8 cellular contexts compared by ENCODE assay signal in the genomic region with DNA sequence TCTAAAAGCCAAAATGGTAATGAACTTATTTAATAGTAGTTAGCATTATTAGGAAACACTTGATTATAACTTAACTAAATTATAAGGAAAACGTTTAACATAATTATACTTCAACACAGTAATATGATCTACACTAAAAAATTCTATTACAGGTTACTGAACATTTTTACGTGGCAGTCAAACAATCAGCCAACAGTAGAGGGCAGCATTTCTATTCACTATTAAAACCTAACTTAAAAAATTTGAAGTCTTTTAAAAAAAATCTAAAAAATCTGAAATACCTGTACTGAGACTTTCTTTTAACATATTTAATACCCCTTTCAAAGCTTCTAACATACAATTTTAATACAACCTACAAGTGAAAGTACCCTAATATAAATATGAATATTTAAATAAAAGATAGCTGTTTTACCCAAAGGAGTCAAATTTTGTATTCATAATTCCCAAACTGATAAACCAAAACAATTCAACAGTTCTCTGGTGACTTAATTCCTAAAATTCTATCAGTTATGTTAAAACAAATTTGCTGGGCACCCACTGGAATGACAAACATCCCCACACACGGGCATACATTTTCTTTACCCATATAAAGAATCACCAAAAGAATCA. TPM values are rescaled to one million over a fixed set of nuclear protein-coding genes. Genes with fewer than 3 reads are reported as not detected.
DNase-seq lines count a peak whose midpoint lies in the region; ATAC-seq and TF ChIP-seq lines count a peak whose summit lies in the region.

No MANE protein-coding gene starts in this region.

- H3K4me1 Mint-ChIP-seq in CD4-positive, alpha-beta memory T cell = peaks cover 36 to 65% (median 55%) of the 10 kb centered on the region in 4 donors
- H3K4me1 Mint-ChIP-seq in type B pancreatic cell (ENCODE audit: unreplicated experiment) = peaks cover 33% of the 10 kb centered on the region

- in situ Hi-C loops in astrocyte of the spinal cord (cut with HindIII; ENCODE audit: low sequenced_read_pairs) = no loop called here

- H3K4me1 ChIP-seq in CD4-positive, alpha-beta memory T cell (ENCODE audit: insufficient read depth, low read length) = peaks cover 41% of the 10 kb centered on the region
- no peaks in the 10 kb centered on the region for H3K4me1 ChIP-seq in left lung

- no peaks in the 10 kb centered on the region for H3K27me3 ChIP-seq in CD4-positive, alpha-beta memory T cell (ENCODE audit: insufficient read depth, low read length)
- H3K27me3 ChIP-seq in left lung = no peaks in the 10 kb centered on the region

- no peaks in the 10 kb centered on the region for H3K27me3 Mint-ChIP-seq in CD4-positive, alpha-beta memory T cell
- no peaks in the 10 kb centered on the region for H3K27me3 Mint-ChIP-seq in type B pancreatic cell

- peaks cover under 1 to 6% of the 10 kb centered on the region in 2 donors for H3K36me3 Mint-ChIP-seq in CD4-positive, alpha-beta memory T cell
- peaks cover 18% of the 10 kb centered on the region for H3K36me3 Mint-ChIP-seq in type B pancreatic cell

- peak overlapping the region in 1 of 7 donors; percentile 42 for H3K27ac Mint-ChIP-seq in CD4-positive, alpha-beta memory T cell
- H3K27ac Mint-ChIP-seq in type B pancreatic cell = no peak overlapping the region

- TF ChIP-seq CTCF in GM20000 (IDR thresholded peaks at IDR 0.05; ENCODE audit: extremely low read depth, missing control alignments) = peak; percentile 4
- peak; percentile 63 for TF ChIP-seq CTCF in astrocyte of the spinal cord (IDR thresholded peaks at IDR 0.05; ENCODE audit: low read depth, low read length)
- peak; percentile 50 to 52 for TF ChIP-seq CTCF in left lung (IDR thresholded peaks at IDR 0.05)
- TF ChIP-seq CTCF in type B pancreatic cell (conservative IDR thresholded peaks at IDR 0.05) = peak; percentile 90

- POLR2A ChIA-PET in CD4-positive, alpha-beta memory T cell (lab: Charles Lee; ENCODE audit: partially characterized antibody) = no interaction called here

- H3K9me3 Mint-ChIP-seq in CD4-positive, alpha-beta memory T cell = no peaks in the 10 kb centered on the region
- no peaks in the 10 kb centered on the region for H3K9me3 Mint-ChIP-seq in type B pancreatic cell

- intact Hi-C loops in CD4-positive, alpha-beta memory T cell (cut with micrococcal nuclease) = loop anchor here (1.0 kb wide), 2 partner anchors 197 to 253 kb away; no protein-coding TSS in a partner anchor
- intact Hi-C loops in left lung (cut with DNase I) = loop anchor here in 1 of 2 donors (5.0 kb wide), 1 partner anchor 255 kb away; no protein-coding TSS in a partner anchor

- CTCF ChIA-PET in CD4-positive, alpha-beta memory T cell (lab: Charles Lee; ENCODE audit: partially characterized antibody) = interaction anchor here (0.9 to 4.3 kb wide), 22 partner anchors 8 to 271 kb away, joined by 3 to 69 read pairs (median 4); no protein-coding TSS in a partner anchor

- H3K4me3 Mint-ChIP-seq in CD4-positive, alpha-beta memory T cell = no peak overlapping the region
- H3K4me3 Mint-ChIP-seq in type B pancreatic cell = no peak overlapping the region

- H3K9me3 ChIP-seq in CD4-positive, alpha-beta memory T cell (ENCODE audit: control insufficient read depth in 1 of 2, low read length in 2 of 2) = no peaks in the 10 kb centered on the region
- H3K9me3 ChIP-seq in left lung = no peaks in the 10 kb centered on the region

- no peaks in the 10 kb centered on the region for H3K36me3 ChIP-seq in CD4-positive, alpha-beta memory T cell (ENCODE audit: insufficient read depth, low read length)
- H3K36me3 ChIP-seq in left lung = peaks cover 0 to 4% of the 10 kb centered on the region in 2 donors

- DNase-seq in CD4-positive, alpha-beta memory T cell = peak in 4 of 5 donors; percentile 37 to 48 (median 42)
- peak; percentile 16 for DNase-seq in GM20000 (ENCODE audit: low spot score)
- DNase-seq in NCI-H82 treated with DMSO at 0.1 percent for 48 hours (lab: John Stamatoyannopoulos, UW; ENCODE audit: unreplicated experiment) = peak; percentile 18
- peak; percentile 74 for DNase-seq in astrocyte of the spinal cord (ENCODE audit: low read depth, low spot score)
- no peak for DNase-seq in left lung
- DNase-seq in type B pancreatic cell (ENCODE audit: extremely low spot score, unreplicated experiment) = no peak

- no peak overlapping the region for H3K27ac ChIP-seq in CD4-positive, alpha-beta memory T cell (ENCODE audit: low read depth, low read length)
- no peak overlapping the region for H3K27ac ChIP-seq in left lung

- H3K4me3 ChIP-seq in CD4-positive, alpha-beta memory T cell (ENCODE audit: low read length in 2 of 2) = no peak overlapping the region
- H3K4me3 ChIP-seq in astrocyte of the spinal cord (ENCODE audit: low read depth, low read length) = no peak overlapping the region
- no peak overlapping the region for H3K4me3 ChIP-seq in left lung

- ATAC-seq in left lung (peak; percentile 58), GM21576 (IDR thresholded peaks at IDR 0.05; ENCODE audit: unreplicated experiment) (no peak), HG03139 (IDR thresholded peaks at IDR 0.05; ENCODE audit: unreplicated experiment) (no peak)

RNA-seq across cellular contexts. Expression of a gene that starts 41.5 kb away (rescaled TPM):
- 10 to 100 TPM; 86.8 to 92.1 TPM for total RNA-seq in CD4-positive, alpha-beta memory T cell
- polyA plus RNA-seq in CD4-positive, alpha-beta memory T cell = 10 to 100 TPM; 21.4 to 35.5 TPM
- total RNA-seq in left lung = 10 to 100 TPM; 71.0 to 82.7 TPM
- total RNA-seq in type B pancreatic cell (ENCODE audit: low replicate concordance) = 91.0 and 95.9 TPM in 2 replicates

Comparison
In these comparisons a context has a peak if more than half of its experiments do, and no peak if none do; other contexts are left out.
1. DNase-seq: peak in CD4-positive, alpha-beta memory T cell (4 of 5), GM20000 (single experiment), NCI-H82 treated with DMSO at 0.1 percent for 48 hours (single experiment) and astrocyte of the spinal cord (single experiment); none in left lung (0 of 2) and type B pancreatic cell (single experiment).
2. CTCF ChIP-seq: peak in every context shown above with its lines; median percentile 90 in type B pancreatic cell; 63 in astrocyte of the spinal cord; 51 in left lung; 4 in GM20000.